ENCODE assay signal across 22 cellular contexts in genomic region chr3:117441851-117442250, GRCh38.
"Had no signal": no experiment of that assay in that cellular context is flagged by ENCODE, and none has a peak within 500 bp of the region (broad histone marks: within the 10 kb centered on the region; RNA-seq: fewer than 3 reads in every experiment).

No MANE protein-coding gene starts in this region.

- H3K4me1 ChIP-seq: ascending aorta, SJSA1 had no signal

- H3K27me3 ChIP-seq: ascending aorta, SJSA1 had no signal

- H3K9me3 ChIP-seq: ascending aorta, SJSA1, SK-N-SH had no signal

- H3K4me2 ChIP-seq: SK-N-SH had no signal

- H3K9ac ChIP-seq: SK-N-SH had no signal

- DNase-seq: activated CD4-positive, alpha-beta T cell treated with anti-CD3 and anti-CD28 coated beads for 36 hours; activated CD4-positive, alpha-beta T cell treated with anti-CD3 and anti-CD28 coated beads, Interleukin-2, amount 10 ng/mL, durations not matched to agents 7 days and 5 days; activated CD4-positive, alpha-beta T cell treated with anti-CD3 and anti-CD28 coated beads, Interleukin-2, amount 50 U/mL, for 48 hours; activated CD8-positive, alpha-beta T cell treated with anti-CD3 and anti-CD28 coated beads, Interleukin-2, amount 10 ng/mL, durations not matched to agents 7 days and 5 days; activated gamma-delta T cell; activated naive CD4-positive, alpha-beta T cell treated with Interleukin-2 at 50 U/mL for 16 hours; activated naive CD8-positive, alpha-beta T cell treated with anti-CD3 and anti-CD28 coated beads, Interleukin-2, amount 10 ng/mL, durations not matched to agents 7 days and 5 days; activated T-cell treated with anti-CD3 and anti-CD28 coated beads, Interleukin-2, amount 50 U/mL, for 24 hours; amygdala; NCI-H1092 treated with DMSO at 0.1 percent for 48 hours; NCI-H1930; NCI-H2081 treated with DMSO at 0.1 percent for 48 hours; NCI-H226; NCI-H446 treated with DMSO at 0.1 percent for 48 hours; NCI-H69; SHP77; SK-N-SH had no signal

- ATAC-seq: activated CD4-positive, alpha-beta T cell treated with anti-CD3 and anti-CD28 coated beads for 36 hours; activated CD4-positive, CD25-positive, alpha-beta regulatory T cell treated with anti-CD3 and anti-CD28 coated beads, Interleukin-2, amount 50 U/mL, for 24 hours; activated CD8-positive, alpha-beta T cell treated with anti-CD3 and anti-CD28 coated beads, Interleukin-2, amount 10 ng/mL, durations not matched to agents 7 days and 5 days; K562; Panc1 had no signal

- H3K36me3 ChIP-seq: ascending aorta, SJSA1 had no signal

- H3K4me3 ChIP-seq: ascending aorta, K562, SJSA1 had no signal

- H3K27ac ChIP-seq: ascending aorta, SJSA1 had no signal
